In the genomic region with DNA sequence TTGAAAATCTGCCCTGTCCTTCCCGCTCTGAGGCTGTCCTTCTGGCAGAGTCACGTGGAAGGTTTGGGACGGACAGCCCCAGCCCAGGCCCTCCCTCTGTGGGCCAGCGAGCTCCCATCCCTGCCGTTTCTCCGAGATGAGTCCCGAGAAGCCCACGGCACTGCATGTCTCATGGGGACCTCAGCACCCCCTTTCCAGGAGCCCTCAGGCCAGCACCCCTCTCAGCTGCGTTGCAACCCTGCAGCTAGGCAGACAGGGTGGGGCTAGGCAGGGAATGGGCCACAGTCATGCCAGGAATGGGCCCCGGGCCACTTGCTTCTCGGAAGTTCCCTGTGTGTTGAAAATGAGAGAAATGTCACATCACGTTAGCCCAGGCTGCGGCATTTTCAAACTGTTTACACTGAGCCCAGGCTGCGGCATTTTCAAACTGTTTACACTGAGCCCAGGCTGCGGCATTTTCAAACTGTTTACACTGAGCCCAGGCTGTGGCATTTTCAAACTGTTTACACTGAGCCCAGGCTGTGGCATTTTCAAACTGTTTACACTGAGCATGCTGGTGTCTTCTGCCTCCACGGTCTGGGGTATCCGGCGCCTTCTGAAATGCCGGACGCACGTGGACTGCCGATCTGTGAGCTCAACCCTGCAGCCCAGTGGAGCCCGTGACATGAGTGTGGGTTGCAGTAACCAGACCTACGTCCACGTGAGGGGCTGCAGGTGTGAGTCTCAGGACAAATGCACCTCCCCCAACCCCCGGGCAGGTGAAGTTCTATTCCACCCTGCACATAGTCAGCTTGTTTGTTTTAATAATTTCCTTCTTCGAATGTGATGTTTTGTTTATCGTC, we compare ENCODE assay signal across 1 cellular context.
TF ChIP-seq lines count a peak whose summit lies in the region.

No MANE protein-coding gene starts in this region.

TF ChIP-seq in IMR-90, 13 proteins besides CTCF, POLR2A, EP300 and RAD21:
- TF ChIP-seq FOS (IDR thresholded peaks at IDR 0.05; ENCODE audit: low read depth, low read length) (no peak), NFE2L2 (IDR thresholded peaks at IDR 0.05; ENCODE audit: low read depth, low read length) (no peak), CEBPB (IDR thresholded peaks at IDR 0.05; ENCODE audit: low read depth, low read length) (no peak), MAZ (IDR thresholded peaks at IDR 0.05; ENCODE audit: borderline replicate concordance, low read depth, low read length) (peak; percentile 46; the same call in 1 of the 2 replicates), SMC3 (IDR thresholded peaks at IDR 0.05; ENCODE audit: low read depth, low read length) (no peak), RCOR1 (IDR thresholded peaks at IDR 0.05; ENCODE audit: insufficient replicate concordance, low read length) (no peak), BHLHE40 (IDR thresholded peaks at IDR 0.05; ENCODE audit: low read depth, low read length) (peak; percentile 78), CHD1 (IDR thresholded peaks at IDR 0.05; ENCODE audit: low read depth, low read length) (no peak), RFX5 (IDR thresholded peaks at IDR 0.05; ENCODE audit: low read depth, low read length) (no peak), MAFK (IDR thresholded peaks at IDR 0.05; ENCODE audit: low read depth, low read length) (no peak), MXI1 (IDR thresholded peaks at IDR 0.05; ENCODE audit: borderline replicate concordance, low read depth, low read length) (peak; percentile 97)
- TF ChIP-seq, protein P1, sequence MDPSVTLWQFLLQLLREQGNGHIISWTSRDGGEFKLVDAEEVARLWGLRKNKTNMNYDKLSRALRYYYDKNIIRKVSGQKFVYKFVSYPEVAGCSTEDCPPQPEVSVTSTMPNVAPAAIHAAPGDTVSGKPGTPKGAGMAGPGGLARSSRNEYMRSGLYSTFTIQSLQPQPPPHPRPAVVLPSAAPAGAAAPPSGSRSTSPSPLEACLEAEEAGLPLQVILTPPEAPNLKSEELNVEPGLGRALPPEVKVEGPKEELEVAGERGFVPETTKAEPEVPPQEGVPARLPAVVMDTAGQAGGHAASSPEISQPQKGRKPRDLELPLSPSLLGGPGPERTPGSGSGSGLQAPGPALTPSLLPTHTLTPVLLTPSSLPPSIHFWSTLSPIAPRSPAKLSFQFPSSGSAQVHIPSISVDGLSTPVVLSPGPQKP (IDR thresholded peaks at IDR 0.05; ENCODE audit: borderline replicate concordance, low read depth, low read length) = no peak
- TF ChIP-seq, protein P2, sequence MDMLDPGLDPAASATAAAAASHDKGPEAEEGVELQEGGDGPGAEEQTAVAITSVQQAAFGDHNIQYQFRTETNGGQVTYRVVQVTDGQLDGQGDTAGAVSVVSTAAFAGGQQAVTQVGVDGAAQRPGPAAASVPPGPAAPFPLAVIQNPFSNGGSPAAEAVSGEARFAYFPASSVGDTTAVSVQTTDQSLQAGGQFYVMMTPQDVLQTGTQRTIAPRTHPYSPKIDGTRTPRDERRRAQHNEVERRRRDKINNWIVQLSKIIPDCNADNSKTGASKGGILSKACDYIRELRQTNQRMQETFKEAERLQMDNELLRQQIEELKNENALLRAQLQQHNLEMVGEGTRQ (IDR thresholded peaks at IDR 0.05; ENCODE audit: low read depth, low read length) = peak; percentile 50; the same call in 1 of the 2 replicates
